8 cellular contexts compared by ENCODE assay signal in genomic region chr13:19958119-19959111, GRCh38. TPM values are rescaled to one million over a fixed set of nuclear protein-coding genes. Genes with fewer than 3 reads are reported as not detected.
A peak's percentile ranks its signal among the peaks of the same experiment; 100 is the strongest.
DNase-seq lines count a peak whose midpoint lies in the region; ATAC-seq and TF ChIP-seq lines count a peak whose summit lies in the region.

Gene ZMYM2 (plus strand): TSS chr13:19958727. CDS start chr13:19993073, 34,346 bp downstream.

- no peaks in the 10 kb centered on the region for H3K27me3 ChIP-seq in H7 (ENCODE audit: control insufficient read depth, insufficient read depth, low read length)
- H3K27me3 ChIP-seq in Loucy (ENCODE audit: insufficient read depth, low read length, poor library complexity, severe bottlenecking), result no peaks in the 10 kb centered on the region
- no peaks in the 10 kb centered on the region for H3K27me3 ChIP-seq in RWPE2 (ENCODE audit: insufficient read depth, poor library complexity, severe bottlenecking)

- intact Hi-C loops in activated T-helper 2 cell treated with anti-CD3 and anti-CD28 coated beads, Interferon-gamma antibody, Interleukin-2, Interleukin-4, amounts not matched to agents 10 μg/mL and 5 μg/mL and 100 μg/mL, durations not matched to agents 14 hours and 24 hours and 36 hours (cut with micrococcal nuclease), result loop anchor here (5.0 kb wide), 2 partner anchors 111 to 944 kb away; partner anchors contain the start of gene XPO4

- peaks cover 42% of the 10 kb centered on the region for H3K79me2 ChIP-seq in Loucy (ENCODE audit: insufficient read depth, low read length)

- H3K4me1 ChIP-seq in Loucy (ENCODE audit: insufficient read depth, low read length, poor library complexity, severe bottlenecking), result peaks cover 30% of the 10 kb centered on the region
- H3K4me1 ChIP-seq in RWPE2 (ENCODE audit: insufficient read depth, poor library complexity, severe bottlenecking), result peaks cover 19% of the 10 kb centered on the region

- H3F3A ChIP-seq in Loucy (ENCODE audit: low read depth), result 0 out of 2 replicates have a peak, but pooled peaks cover 3% of the 10 kb centered on the region

- peak within 1 kb of the TSS; percentile 98 for H3K27ac Mint-ChIP-seq in activated T-helper 2 cell treated with anti-CD3 and anti-CD28 coated beads, Interferon-gamma antibody, Interleukin-2, Interleukin-4, amounts not matched to agents 10 μg/mL and 5 μg/mL and 100 μg/mL, durations not matched to agents 14 hours and 24 hours and 36 hours
- H3K27ac Mint-ChIP-seq in naive thymus-derived CD8-positive, alpha-beta T cell, result peak within 1 kb of the TSS; percentile 93 to 99 (median 98)
- H3K27ac Mint-ChIP-seq in stimulated activated naive B cell treated with anti-CD40 and anti-IgM and Interleukin-4, amounts not matched to agents 10 μg/mL and 1 μg/mL and 100 μg/mL, for 72 hours, result peak within 1 kb of the TSS; percentile 97

- no peaks in the 10 kb centered on the region; the same call in 1 of the 2 replicates for H3K9me3 ChIP-seq in Loucy (ENCODE audit: insufficient read depth, low read depth, low read length)
- no peaks in the 10 kb centered on the region for H3K9me3 ChIP-seq in RWPE2 (ENCODE audit: severe bottlenecking)

- no peaks in the 10 kb centered on the region for H3K9me2 ChIP-seq in Loucy (replicated peaks; ENCODE audit: low read depth, low read length)

- peaks cover 5% of the 10 kb centered on the region for H3K36me3 ChIP-seq in H7 (replicated peaks; ENCODE audit: control insufficient read depth, insufficient read depth, low read length)
- H3K36me3 ChIP-seq in Loucy (ENCODE audit: insufficient read depth, low read length), result 0 out of 2 replicates have a peak, but pooled peaks cover 10% of the 10 kb centered on the region
- peaks cover 28% of the 10 kb centered on the region for H3K36me3 ChIP-seq in RWPE2 (ENCODE audit: low read depth)

- peaks cover 36% of the 10 kb centered on the region for H4K20me1 ChIP-seq in Loucy (ENCODE audit: insufficient read depth, low read length, poor library complexity, severe bottlenecking)

- H3K4me1 Mint-ChIP-seq in activated T-helper 2 cell treated with anti-CD3 and anti-CD28 coated beads, Interferon-gamma antibody, Interleukin-2, Interleukin-4, amounts not matched to agents 10 μg/mL and 5 μg/mL and 100 μg/mL, durations not matched to agents 14 hours and 24 hours and 36 hours (ENCODE audit: low read depth), result peaks cover 28% of the 10 kb centered on the region
- peaks cover 16 to 35% (median 33%) of the 10 kb centered on the region in 4 donors for H3K4me1 Mint-ChIP-seq in naive thymus-derived CD8-positive, alpha-beta T cell
- peaks cover 15 to 32% of the 10 kb centered on the region in 2 donors for H3K4me1 Mint-ChIP-seq in stimulated activated naive B cell treated with anti-CD40 and anti-IgM and Interleukin-4, amounts not matched to agents 10 μg/mL and 1 μg/mL and 100 μg/mL, for 72 hours

- H3K27ac ChIP-seq in RWPE2 (ENCODE audit: poor library complexity, severe bottlenecking), result peak within 1 kb of the TSS; percentile 83

- POLR2A ChIA-PET in naive thymus-derived CD8-positive, alpha-beta T cell (lab: Charles Lee), result interaction anchor here (0.5 to 2.1 kb wide), 6 partner anchors 17 to 325 kb away, joined by 4 to 19 read pairs (median 7); partner anchors contain the start of genes MPHOSPH8, PSPC1 and ZMYM5

- H3K36me3 Mint-ChIP-seq in activated T-helper 2 cell treated with anti-CD3 and anti-CD28 coated beads, Interferon-gamma antibody, Interleukin-2, Interleukin-4, amounts not matched to agents 10 μg/mL and 5 μg/mL and 100 μg/mL, durations not matched to agents 14 hours and 24 hours and 36 hours (ENCODE audit: low read depth), result peaks cover 23% of the 10 kb centered on the region
- peaks cover 0 to 24% (median 0%) of the 10 kb centered on the region in 3 donors for H3K36me3 Mint-ChIP-seq in naive thymus-derived CD8-positive, alpha-beta T cell
- H3K36me3 Mint-ChIP-seq in stimulated activated naive B cell treated with anti-CD40 and anti-IgM and Interleukin-4, amounts not matched to agents 10 μg/mL and 1 μg/mL and 100 μg/mL, for 72 hours, result peaks cover 5 to 8% of the 10 kb centered on the region in 2 donors

- ATAC-seq in RWPE2 (ENCODE audit: low read depth), result peak; percentile 85
- ATAC-seq in naive thymus-derived CD8-positive, alpha-beta T cell, result peak; percentile 69 to 70
- peak; percentile 80 to 84 for ATAC-seq in stimulated activated naive B cell treated with anti-CD40 and anti-IgM and Interleukin-4, amounts not matched to agents 10 μg/mL and 1 μg/mL and 100 μg/mL, for 72 hours (replicated peaks)

- H3K9me3 Mint-ChIP-seq in activated T-helper 2 cell treated with anti-CD3 and anti-CD28 coated beads, Interferon-gamma antibody, Interleukin-2, Interleukin-4, amounts not matched to agents 10 μg/mL and 5 μg/mL and 100 μg/mL, durations not matched to agents 14 hours and 24 hours and 36 hours, result no peaks in the 10 kb centered on the region
- no peaks in the 10 kb centered on the region for H3K9me3 Mint-ChIP-seq in naive thymus-derived CD8-positive, alpha-beta T cell
- no peaks in the 10 kb centered on the region for H3K9me3 Mint-ChIP-seq in stimulated activated naive B cell treated with anti-CD40 and anti-IgM and Interleukin-4, amounts not matched to agents 10 μg/mL and 1 μg/mL and 100 μg/mL, for 72 hours

- H2AFZ ChIP-seq in Loucy (ENCODE audit: low read length), result peak within 1 kb of the TSS; percentile 71

- H3K27me3 Mint-ChIP-seq in activated T-helper 2 cell treated with anti-CD3 and anti-CD28 coated beads, Interferon-gamma antibody, Interleukin-2, Interleukin-4, amounts not matched to agents 10 μg/mL and 5 μg/mL and 100 μg/mL, durations not matched to agents 14 hours and 24 hours and 36 hours (ENCODE audit: low read depth), result peaks cover 3% of the 10 kb centered on the region
- H3K27me3 Mint-ChIP-seq in naive thymus-derived CD8-positive, alpha-beta T cell, result no peaks in the 10 kb centered on the region
- no peaks in the 10 kb centered on the region for H3K27me3 Mint-ChIP-seq in stimulated activated naive B cell treated with anti-CD40 and anti-IgM and Interleukin-4, amounts not matched to agents 10 μg/mL and 1 μg/mL and 100 μg/mL, for 72 hours

- TF ChIP-seq CTCF in Loucy (conservative IDR thresholded peaks at IDR 0.05; ENCODE audit: low read length), result no peak
- TF ChIP-seq CTCF in RWPE2 (IDR thresholded peaks at IDR 0.05; ENCODE audit: poor library complexity, severe bottlenecking), result no peak
- no peak for TF ChIP-seq CTCF in fibroblast of mammary gland (conservative IDR thresholded peaks at IDR 0.05; ENCODE audit: control insufficient read depth, insufficient read depth, low read depth, low read length)

- H3K4me2 ChIP-seq in Loucy (ENCODE audit: low read depth, low read length, poor library complexity, severe bottlenecking), result peak within 1 kb of the TSS; percentile 95

- peak within 1 kb of the TSS; percentile 95 for H3K4me3 Mint-ChIP-seq in activated T-helper 2 cell treated with anti-CD3 and anti-CD28 coated beads, Interferon-gamma antibody, Interleukin-2, Interleukin-4, amounts not matched to agents 10 μg/mL and 5 μg/mL and 100 μg/mL, durations not matched to agents 14 hours and 24 hours and 36 hours (ENCODE audit: low read depth)
- peak within 1 kb of the TSS; percentile 92 to 100 (median 96) for H3K4me3 Mint-ChIP-seq in naive thymus-derived CD8-positive, alpha-beta T cell
- H3K4me3 Mint-ChIP-seq in stimulated activated naive B cell treated with anti-CD40 and anti-IgM and Interleukin-4, amounts not matched to agents 10 μg/mL and 1 μg/mL and 100 μg/mL, for 72 hours, result peak within 1 kb of the TSS; percentile 88 to 93

- H3K4me3 ChIP-seq in H7 (ENCODE audit: insufficient read depth, low read depth, low read length) (peak within 1 kb of the TSS; percentile 92), Loucy (ENCODE audit: low read length, poor library complexity, severe bottlenecking) (peak within 1 kb of the TSS; percentile 95), RWPE2 (ENCODE audit: severe bottlenecking) (peak within 1 kb of the TSS; percentile 93), fibroblast of mammary gland (ENCODE audit: control insufficient read depth, low read depth, low read length) (peak within 1 kb of the TSS; percentile 80)

- DNase-seq in EL (peak; percentile 96), H7 (peak; percentile 100), RWPE2 (ENCODE audit: low spot score) (peak; percentile 92), fibroblast of mammary gland (ENCODE audit: low read depth) (peak; percentile 94)
- DNase-seq in activated T-helper 2 cell treated with anti-CD3 and anti-CD28 coated beads, Interferon-gamma antibody, Interleukin-2, Interleukin-4, amounts not matched to agents 10 μg/mL and 5 μg/mL and 100 μg/mL, durations not matched to agents 14 hours and 24 hours and 36 hours (ENCODE audit: low spot score), result peak; percentile 96
- DNase-seq in naive thymus-derived CD8-positive, alpha-beta T cell, result peak; percentile 90 to 100 (median 96)
- DNase-seq in stimulated activated naive B cell treated with anti-CD40 and anti-IgM and Interleukin-4, amounts not matched to agents 10 μg/mL and 1 μg/mL and 100 μg/mL, for 72 hours, result peak; percentile 99

- H3K9ac ChIP-seq in Loucy (ENCODE audit: low read depth, low read length, poor library complexity, severe bottlenecking), result peak within 1 kb of the TSS; percentile 91

RNA-seq across cellular contexts. Expression of gene ZMYM2, which starts in this region (rescaled TPM):
- 91.9 and 132 TPM in 2 replicates for total RNA-seq in H7 (2014; rRNA removed; shearing (Covaris generic))
- total RNA-seq in activated T-helper 2 cell treated with anti-CD3 and anti-CD28 coated beads, Interferon-gamma antibody, Interleukin-2, Interleukin-4, amounts not matched to agents 10 μg/mL and 5 μg/mL and 100 μg/mL, durations not matched to agents 14 hours and 24 hours and 36 hours, result 73.2 and 74.6 TPM in 2 replicates
- total RNA-seq in naive thymus-derived CD8-positive, alpha-beta T cell, result 100 to 1,000 TPM; 131 to 133 TPM
- polyA plus RNA-seq in naive thymus-derived CD8-positive, alpha-beta T cell, result 10 to 100 TPM in 2 of 3 donors, 1 to 10 TPM in 1; 8.4 to 13.7 (median 13.5) TPM

Comparison
In these comparisons a context has a peak if more than half of its experiments do, and no peak if none do; other contexts are left out.
1. Peak in every context shown above with its lines: DNase-seq, ATAC-seq, H3K4me3 ChIP-seq and H3K27ac ChIP-seq.